18 cellular contexts compared by ENCODE assay signal in the genomic region with DNA sequence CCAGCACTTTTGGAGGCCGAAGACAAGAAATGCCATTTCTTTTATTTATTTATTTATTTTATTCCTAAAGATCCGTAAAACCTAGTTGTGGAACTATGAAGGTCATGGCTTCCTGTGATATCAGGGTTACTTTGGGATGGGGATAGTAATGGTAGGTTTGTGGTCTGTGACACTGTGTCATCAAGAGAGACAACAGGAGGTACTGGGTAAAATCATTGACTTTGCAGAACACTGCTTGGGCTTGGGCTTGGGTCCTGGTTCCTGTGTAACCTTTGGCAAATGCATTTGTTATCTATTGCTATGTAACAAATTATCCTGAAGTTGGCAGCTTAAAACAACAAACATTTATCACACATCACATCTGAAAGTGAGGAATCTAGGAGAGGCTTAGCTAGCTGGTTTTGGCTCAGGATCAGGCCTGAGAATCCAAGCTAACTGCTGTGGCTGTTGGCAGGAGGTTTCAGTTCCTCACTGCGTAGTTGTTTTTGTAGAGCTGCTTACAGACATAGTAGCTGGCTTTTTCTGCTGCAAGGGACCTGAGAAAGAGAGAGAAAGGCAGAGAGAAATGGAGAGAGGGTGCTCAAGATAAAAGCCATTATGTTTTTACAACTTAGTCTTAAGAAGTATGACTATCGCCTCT.
DNase-seq lines count a peak whose midpoint lies in the region; ATAC-seq and TF ChIP-seq lines count a peak whose summit lies in the region.
"Had no signal": no experiment of that assay in that cellular context is flagged by ENCODE, and none has a peak within 500 bp of the region (broad histone marks: within the 10 kb centered on the region; RNA-seq: fewer than 3 reads in every experiment).

No MANE protein-coding gene starts in this region.

- CTCF ChIA-PET in CD8-positive, alpha-beta memory T cell (lab: Charles Lee) = no interaction called here

- intact Hi-C loops in posterior cingulate gyrus (cut with DNase I) = no loop called here

- no peak overlapping the region for H3K4me3 Mint-ChIP-seq in CD8-positive, alpha-beta memory T cell
- H3K4me3 Mint-ChIP-seq in activated naive CD8-positive, alpha-beta T cell treated with anti-CD3 and anti-CD28 coated beads, Interleukin-2, amount 50 U/mL, for 24 hours = no peak overlapping the region
- H3K4me3 Mint-ChIP-seq: CD4-positive, CD25-positive, alpha-beta regulatory T cell had no signal

- H3K4me1 ChIP-seq in GM23248 (ENCODE audit: insufficient read depth) = peaks cover 5% of the 10 kb centered on the region; the same call in 1 of the 2 replicates
- H3K4me1 ChIP-seq in CD8-positive, alpha-beta memory T cell (ENCODE audit: insufficient read depth, low read length) = no peaks in the 10 kb centered on the region

- no peaks in the 10 kb centered on the region for H3K27me3 ChIP-seq in GM23248 (replicated peaks; ENCODE audit: insufficient read depth)
- H3K27me3 ChIP-seq in CD8-positive, alpha-beta memory T cell (ENCODE audit: insufficient read depth, low read length, poor library complexity, severe bottlenecking) = no peaks in the 10 kb centered on the region
- H3K27me3 ChIP-seq: dorsolateral prefrontal cortex had no signal

- H3K4me1 Mint-ChIP-seq in CD8-positive, alpha-beta memory T cell = no peaks in the 10 kb centered on the region
- no peaks in the 10 kb centered on the region for H3K4me1 Mint-ChIP-seq in activated naive CD8-positive, alpha-beta T cell treated with anti-CD3 and anti-CD28 coated beads, Interleukin-2, amount 50 U/mL, for 24 hours
- H3K4me1 Mint-ChIP-seq: CD4-positive, CD25-positive, alpha-beta regulatory T cell had no signal

- H3K27ac ChIP-seq in GM23248 = no peak overlapping the region
- H3K27ac ChIP-seq in CD8-positive, alpha-beta memory T cell (ENCODE audit: low read depth, low read length) = no peak overlapping the region
- H3K27ac ChIP-seq: dorsolateral prefrontal cortex had no signal

- ATAC-seq in GM21360 (IDR thresholded peaks at IDR 0.05; ENCODE audit: unreplicated experiment) = no peak
- no peak for ATAC-seq in activated naive CD8-positive, alpha-beta T cell treated with anti-CD3 and anti-CD28 coated beads, Interleukin-2, amount 50 U/mL, for 24 hours
- ATAC-seq: K562 had no signal

- H3K4me3 ChIP-seq in GM23248 (no peak overlapping the region), fibroblast of villous mesenchyme (ENCODE audit: low read depth, low read length) (no peak overlapping the region), skeletal muscle cell (ENCODE audit: low read depth, low read length) (no peak overlapping the region)
- H3K4me3 ChIP-seq in CD8-positive, alpha-beta memory T cell (ENCODE audit: low read length) = no peak overlapping the region
- H3K4me3 ChIP-seq: dorsolateral prefrontal cortex, K562 had no signal

- no peaks in the 10 kb centered on the region for H4K20me1 ChIP-seq in GM23248 (ENCODE audit: insufficient read depth)

- no peaks in the 10 kb centered on the region for H3K36me3 Mint-ChIP-seq in CD8-positive, alpha-beta memory T cell
- H3K36me3 Mint-ChIP-seq in activated naive CD8-positive, alpha-beta T cell treated with anti-CD3 and anti-CD28 coated beads, Interleukin-2, amount 50 U/mL, for 24 hours (ENCODE audit: low read depth) = no peaks in the 10 kb centered on the region
- H3K36me3 Mint-ChIP-seq: CD4-positive, CD25-positive, alpha-beta regulatory T cell had no signal

- peak overlapping the region; percentile 62 for H3K4me2 ChIP-seq in GM23248 (ENCODE audit: unreplicated experiment)

- H3K9me2 ChIP-seq in GM23248 (ENCODE audit: insufficient read depth) = no peaks in the 10 kb centered on the region

- no peak overlapping the region for H3K9ac ChIP-seq in GM23248

- DNase-seq in GM23248 = peak; percentile 61
- peak; percentile 73 for DNase-seq in RPMI8226
- DNase-seq in fibroblast of villous mesenchyme (ENCODE audit: low read depth) = peak; percentile 21
- peak; percentile 23 for DNase-seq in skeletal muscle cell (ENCODE audit: low read depth)
- DNase-seq in posterior cingulate gyrus = no peak
- DNase-seq in CD8-positive, alpha-beta memory T cell = no peak
- no peak for DNase-seq in activated naive CD8-positive, alpha-beta T cell treated with anti-CD3 and anti-CD28 coated beads, Interleukin-2, amount 50 U/mL, for 24 hours
- DNase-seq: activated CD4-positive, alpha-beta T cell treated with anti-CD3 and anti-CD28 coated beads for 4 hours; activated T-cell treated with anti-CD3 and anti-CD28 coated beads, Interleukin-2, amount 50 U/mL, for 48 hours; CD4-positive, CD25-positive, alpha-beta regulatory T cell; foreskin melanocyte; NCI-H1694; NCI-H510A treated with DMSO at 0.1 percent for 48 hours; stimulated activated naive CD4-positive, alpha-beta T cell; T-helper 2 cell had no signal

- in situ Hi-C loops in GM23248 (cut with MboI) = no loop called here

- peak overlapping the region; percentile 34; the same call in 1 of the 2 replicates for H2AFZ ChIP-seq in GM23248

- POLR2A ChIA-PET in CD8-positive, alpha-beta memory T cell (lab: Charles Lee) = no interaction called here

- TF ChIP-seq CTCF in fibroblast of villous mesenchyme (IDR thresholded peaks at IDR 0.05; ENCODE audit: insufficient read depth, low read depth, low read length) = no peak

- no peaks in the 10 kb centered on the region for H3F3A ChIP-seq in GM23248 (ENCODE audit: insufficient read depth)

- H3K27me3 Mint-ChIP-seq in CD8-positive, alpha-beta memory T cell = no peaks in the 10 kb centered on the region
- H3K27me3 Mint-ChIP-seq in activated naive CD8-positive, alpha-beta T cell treated with anti-CD3 and anti-CD28 coated beads, Interleukin-2, amount 50 U/mL, for 24 hours = no peaks in the 10 kb centered on the region
- H3K27me3 Mint-ChIP-seq: CD4-positive, CD25-positive, alpha-beta regulatory T cell had no signal

- no peaks in the 10 kb centered on the region for H3K79me2 ChIP-seq in GM23248 (ENCODE audit: insufficient read depth)

- 68 to 75% methylated on average over 4 of the region's 4 CpGs for WGBS in GM23248 (ENCODE audit: low coverage in 1 of 2, low lambda C conversion rate in 2 of 2, missing lambda C conversion rate in 2 of 2), 2 experiments

- H3K36me3 ChIP-seq in GM23248 (ENCODE audit: low read depth) = no peaks in the 10 kb centered on the region
- no peaks in the 10 kb centered on the region for H3K36me3 ChIP-seq in CD8-positive, alpha-beta memory T cell (ENCODE audit: insufficient read depth, low read length)

- no peak overlapping the region for H3K27ac Mint-ChIP-seq in CD8-positive, alpha-beta memory T cell
- H3K27ac Mint-ChIP-seq in activated naive CD8-positive, alpha-beta T cell treated with anti-CD3 and anti-CD28 coated beads, Interleukin-2, amount 50 U/mL, for 24 hours = no peak overlapping the region
- H3K27ac Mint-ChIP-seq: CD4-positive, CD25-positive, alpha-beta regulatory T cell had no signal

- H3K9me3 Mint-ChIP-seq in CD8-positive, alpha-beta memory T cell = peaks cover 1 to 25% (median 10%) of the 10 kb centered on the region in 5 donors
- H3K9me3 Mint-ChIP-seq in activated naive CD8-positive, alpha-beta T cell treated with anti-CD3 and anti-CD28 coated beads, Interleukin-2, amount 50 U/mL, for 24 hours = peaks cover 9% of the 10 kb centered on the region

- H3K9me3 ChIP-seq in GM23248 (ENCODE audit: low read depth) = no peaks in the 10 kb centered on the region
- no peaks in the 10 kb centered on the region for H3K9me3 ChIP-seq in CD8-positive, alpha-beta memory T cell (ENCODE audit: low read length)

Comparison
In these comparisons a context has a peak if more than half of its experiments do, and no peak if none do; other contexts are left out.
1. DNase-seq: peak in GM23248 (single experiment), RPMI8226 (single experiment), fibroblast of villous mesenchyme (single experiment) and skeletal muscle cell (single experiment); none in posterior cingulate gyrus (0 of 10), CD8-positive, alpha-beta memory T cell (0 of 5) and activated naive CD8-positive, alpha-beta T cell treated with anti-CD3 and anti-CD28 coated beads, Interleukin-2, amount 50 U/mL, for 24 hours (single experiment).